Comparison of ENCODE assay signal across 1 cellular context in the genomic region with DNA sequence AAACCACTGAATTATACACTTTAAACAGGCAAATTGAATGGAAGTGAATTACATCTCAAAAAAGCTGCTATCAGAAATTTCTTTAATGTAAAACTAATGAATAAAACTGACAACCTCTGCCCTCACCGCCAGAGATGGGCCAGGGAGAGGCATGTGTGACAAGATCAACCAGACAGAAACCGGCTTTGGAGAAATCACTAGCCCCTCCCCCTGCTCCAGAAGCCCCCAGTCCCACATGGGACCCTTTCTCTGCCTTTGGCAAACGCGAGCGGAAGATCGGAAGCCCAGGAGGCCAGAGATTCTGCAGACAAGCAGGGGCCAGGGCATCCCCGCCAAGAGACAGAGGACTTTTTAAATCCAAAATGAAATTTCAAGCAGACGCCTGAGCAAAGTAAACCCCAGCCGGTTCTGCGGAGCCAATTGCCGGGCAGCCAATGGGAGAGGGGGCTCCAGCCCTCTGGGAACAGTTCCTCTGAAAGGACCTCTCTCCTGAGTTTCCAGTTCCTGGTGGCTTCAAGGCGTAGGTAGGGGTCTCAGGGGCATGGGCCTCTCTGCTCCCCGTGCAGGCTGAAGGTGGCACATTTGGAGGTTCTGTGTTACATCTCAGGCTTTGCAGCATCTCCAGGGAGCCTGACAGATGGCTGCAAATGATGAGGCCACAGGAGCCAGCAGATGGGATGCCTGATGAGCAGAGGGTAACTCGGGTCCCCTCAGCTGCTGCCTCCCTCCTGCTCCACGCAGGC.
TF ChIP-seq lines count a peak whose summit lies in the region.

No MANE protein-coding gene starts in this region.

TF ChIP-seq in GM23338, 12 proteins besides CTCF, POLR2A, EP300 and RAD21 (continued from another document):
- TF ChIP-seq JUNB (IDR thresholded peaks at IDR 0.05; ENCODE audit: unreplicated experiment) (no peak), POLR2AphosphoS5 (IDR thresholded peaks at IDR 0.05; ENCODE audit: low read depth) (no peak), STAT1 (IDR thresholded peaks at IDR 0.05; ENCODE audit: unreplicated experiment) (no peak)
- TF ChIP-seq, protein P1, sequence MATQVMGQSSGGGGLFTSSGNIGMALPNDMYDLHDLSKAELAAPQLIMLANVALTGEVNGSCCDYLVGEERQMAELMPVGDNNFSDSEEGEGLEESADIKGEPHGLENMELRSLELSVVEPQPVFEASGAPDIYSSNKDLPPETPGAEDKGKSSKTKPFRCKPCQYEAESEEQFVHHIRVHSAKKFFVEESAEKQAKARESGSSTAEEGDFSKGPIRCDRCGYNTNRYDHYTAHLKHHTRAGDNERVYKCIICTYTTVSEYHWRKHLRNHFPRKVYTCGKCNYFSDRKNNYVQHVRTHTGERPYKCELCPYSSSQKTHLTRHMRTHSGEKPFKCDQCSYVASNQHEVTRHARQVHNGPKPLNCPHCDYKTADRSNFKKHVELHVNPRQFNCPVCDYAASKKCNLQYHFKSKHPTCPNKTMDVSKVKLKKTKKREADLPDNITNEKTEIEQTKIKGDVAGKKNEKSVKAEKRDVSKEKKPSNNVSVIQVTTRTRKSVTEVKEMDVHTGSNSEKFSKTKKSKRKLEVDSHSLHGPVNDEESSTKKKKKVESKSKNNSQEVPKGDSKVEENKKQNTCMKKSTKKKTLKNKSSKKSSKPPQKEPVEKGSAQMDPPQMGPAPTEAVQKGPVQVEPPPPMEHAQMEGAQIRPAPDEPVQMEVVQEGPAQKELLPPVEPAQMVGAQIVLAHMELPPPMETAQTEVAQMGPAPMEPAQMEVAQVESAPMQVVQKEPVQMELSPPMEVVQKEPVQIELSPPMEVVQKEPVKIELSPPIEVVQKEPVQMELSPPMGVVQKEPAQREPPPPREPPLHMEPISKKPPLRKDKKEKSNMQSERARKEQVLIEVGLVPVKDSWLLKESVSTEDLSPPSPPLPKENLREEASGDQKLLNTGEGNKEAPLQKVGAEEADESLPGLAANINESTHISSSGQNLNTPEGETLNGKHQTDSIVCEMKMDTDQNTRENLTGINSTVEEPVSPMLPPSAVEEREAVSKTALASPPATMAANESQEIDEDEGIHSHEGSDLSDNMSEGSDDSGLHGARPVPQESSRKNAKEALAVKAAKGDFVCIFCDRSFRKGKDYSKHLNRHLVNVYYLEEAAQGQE (IDR thresholded peaks at IDR 0.05; ENCODE audit: unreplicated experiment): no peak
